Comparison of ENCODE assay signal across 14 cellular contexts in genomic region chr10:96998329-96998888, GRCh38.
DNase-seq lines count a peak whose midpoint lies in the region; ATAC-seq, FAIRE-seq and TF ChIP-seq lines count a peak whose summit lies in the region.
"Had no signal": no experiment of that assay in that cellular context is flagged by ENCODE, and none has a peak within 500 bp of the region (broad histone marks: within the 10 kb centered on the region; RNA-seq: fewer than 3 reads in every experiment).

No MANE protein-coding gene starts in this region.

- CTCF ChIA-PET in K562 (lab: Yijun Ruan, JAX; ENCODE audit: low intra/inter-chr PET ratio) (no interaction called here), HepG2 (lab: Yijun Ruan, JAX; ENCODE audit: low intra/inter-chr PET ratio, low total read pairs) (no interaction called here)

- H3K79me2 ChIP-seq in K562 (ENCODE audit: control insufficient read depth, insufficient read depth, low read length) (no peaks in the 10 kb centered on the region), HepG2 (ENCODE audit: insufficient read depth, low read length) (no peaks in the 10 kb centered on the region)

- H4K20me1 ChIP-seq in K562 (replicated peaks; ENCODE audit: control insufficient read depth, insufficient read depth, low read length): no peaks in the 10 kb centered on the region
- H4K20me1 ChIP-seq in HepG2 (ENCODE audit: insufficient read depth, low read length): no peaks in the 10 kb centered on the region

- H3K4me2 ChIP-seq in K562 (ENCODE audit: insufficient read depth, low read length): 0 out of 2 replicates have a peak overlapping the region, but pooled peaks have one; percentile 32
- peak overlapping the region; percentile 97 for H3K4me2 ChIP-seq in HepG2 (ENCODE audit: low read depth, low read length)

- ATAC-seq in K562 (peak; percentile 70), HepG2 (peak; percentile 50), GM19397 (IDR thresholded peaks at IDR 0.05; ENCODE audit: unreplicated experiment) (no peak)
- ATAC-seq: foreskin keratinocyte had no signal

- no peak overlapping the region for H3K9ac ChIP-seq in K562 (ENCODE audit: insufficient read depth in 1 of 2, low read depth in 2 of 2, low read length in 2 of 2)
- H3K9ac ChIP-seq in HepG2 (ENCODE audit: insufficient read depth, low read depth, low read length): peak overlapping the region; percentile 47

- no peak for TF ChIP-seq RAD21 in K562 (CRISPR knock-in tag; conservative IDR thresholded peaks at IDR 0.05 in 1 of 2, IDR thresholded peaks at IDR 0.05 in 1 of 2)
- no peak for TF ChIP-seq RAD21 in HepG2 (CRISPR knock-in tag; IDR thresholded peaks at IDR 0.05)

- TF ChIP-seq CTCF in K562 (IDR thresholded peaks at IDR 0.05 in 2 of 3, conservative IDR thresholded peaks at IDR 0.05 in 1 of 3; ENCODE audit: insufficient read depth in 2 of 3, low read depth in 1 of 3, low read length in 3 of 3) (no peak), HepG2 (CRISPR knock-in tag; IDR thresholded peaks at IDR 0.05) (peak; percentile 24; the same call in 1 of the 2 replicates), D721Med (IDR thresholded peaks at IDR 0.05; ENCODE audit: insufficient read depth, missing control alignments) (no peak), testis (IDR thresholded peaks at IDR 0.05) (no peak)

- H3K9me1 ChIP-seq in K562 (ENCODE audit: control insufficient read depth, insufficient read depth, low read length): no peaks in the 10 kb centered on the region

- intact Hi-C loops in K562 (cut with micrococcal nuclease): no loop called here
- intact Hi-C loops in HepG2 (cut with micrococcal nuclease; ENCODE audit: unreplicated experiment): loop anchor here (1.0 kb wide), 1 partner anchor 27 kb away; no protein-coding TSS in a partner anchor
- intact Hi-C loops in testis (cut with DNase I; ENCODE audit: low total_unique reads): no loop called here

- H3K4me1 ChIP-seq in K562 (replicated peaks in 1 of 2; ENCODE audit: control insufficient read depth in 2 of 2, insufficient read depth in 2 of 2, low read length in 2 of 2) (peaks cover 2 to 3% of the 10 kb centered on the region in 2 experiments; a peak in 2 of 5 replicates), HepG2 (ENCODE audit: insufficient read depth, low read length) (peaks cover 52% of the 10 kb centered on the region), testis (no peaks in the 10 kb centered on the region)
- H3K4me1 ChIP-seq: breast epithelium, foreskin keratinocyte, vagina had no signal

- TF ChIP-seq EP300 in K562 (IDR thresholded peaks at IDR 0.05; ENCODE audit: low read length) (no peak), HepG2 (IDR thresholded peaks at IDR 0.05; ENCODE audit: low read depth in 2 of 2, low read length in 2 of 2) (0 out of 4 replicates have a peak, but pooled peaks of 1 of the 2 experiments have one; percentile 21), HepG2 (CRISPR knock-in tag; IDR thresholded peaks at IDR 0.05; ENCODE audit: borderline replicate concordance) (0 out of 2 replicates have a peak, but pooled peaks have one; percentile 17)

- FAIRE-seq in K562 (lab: Jason Lieb, UNC) (peak; percentile 48), HepG2 (lab: Jason Lieb, UNC) (peak; percentile 32), D721Med (lab: Jason Lieb, UNC) (no peak)

- H3K27ac ChIP-seq in K562 (ENCODE audit: extremely low read depth, low read depth, low read length): no peak overlapping the region
- peak overlapping the region; percentile 79 for H3K27ac ChIP-seq in HepG2 (ENCODE audit: extremely low read length, insufficient read depth, low read length)
- H3K27ac ChIP-seq in testis: no peak overlapping the region
- H3K27ac ChIP-seq: breast epithelium, foreskin keratinocyte, vagina had no signal

- in situ Hi-C loops in K562 (cut with MboI) (no loop called here), HepG2 (cut with HindIII; ENCODE audit: extremely low pct_ligation_motif_present, low pct_unique_long_range_greater_than_20kb) (no loop called here)

- DNase-seq in COLO668 (lab: John Stamatoyannopoulos, UW; ENCODE audit: unreplicated experiment) (peak; percentile 71), HuH-7 (ENCODE audit: low spot score) (peak; percentile 55), K562 (ENCODE audit: extremely low read depth in 1 of 4, low spot score in 3 of 4) (peak in 3 of 4 experiments; percentile 18 to 51 (median 33)), HepG2 (ENCODE audit: low spot score) (peak; percentile 77), D721Med (ENCODE audit: insufficient read length, low spot score) (no peak), KG1 (lab: John Stamatoyannopoulos, UW) (no peak), testis (no peak)
- DNase-seq: left colon, NCI-H1417, NCI-H82 had no signal

- BruUV-seq in K562 (replicated peaks; lab: Mats Ljungman, UMichigan) (no TSS peak), HepG2 (replicated peaks; lab: Mats Ljungman, UMichigan) (no TSS peak)

- H2AFZ ChIP-seq in K562 (ENCODE audit: low read depth, low read length) (peak overlapping the region; percentile 55; the same call in 1 of the 2 replicates), HepG2 (ENCODE audit: low read length) (no peak overlapping the region)

- H3K9me3 ChIP-seq in K562 (replicated peaks; ENCODE audit: control insufficient read depth, insufficient read depth, low read depth, low read length): no peaks in the 10 kb centered on the region
- no peaks in the 10 kb centered on the region for H3K9me3 ChIP-seq in HepG2 (ENCODE audit: low read length)
- no peaks in the 10 kb centered on the region for H3K9me3 ChIP-seq in testis
- H3K9me3 ChIP-seq: breast epithelium, vagina had no signal

- H3K4me3 ChIP-seq in K562 (no peak overlapping the region), HepG2 (replicated peaks in 1 of 3; ENCODE audit: insufficient read depth in 1 of 3, low read depth in 2 of 3, low read length in 3 of 3) (peak overlapping the region; percentile 26 to 62 (median 42); a peak in 5 of 6 replicates), testis (no peak overlapping the region)
- H3K4me3 ChIP-seq: breast epithelium, vagina had no signal

- H3K27me3 ChIP-seq in K562 (ENCODE audit: control insufficient read depth in 2 of 2, insufficient read depth in 2 of 2, low read length in 2 of 2) (no peaks in the 10 kb centered on the region), HepG2 (ENCODE audit: control insufficient read depth in 1 of 2, insufficient read depth in 2 of 2, low read length in 2 of 2) (no peaks in the 10 kb centered on the region; a peak in 1 of 5 replicates), testis (no peaks in the 10 kb centered on the region)
- H3K27me3 ChIP-seq: breast epithelium, foreskin keratinocyte, vagina had no signal

- H3K36me3 ChIP-seq in K562 (ENCODE audit: control insufficient read depth, insufficient read depth, low read length): no peaks in the 10 kb centered on the region
- no peaks in the 10 kb centered on the region for H3K36me3 ChIP-seq in HepG2 (replicated peaks in 1 of 2; ENCODE audit: control insufficient read depth in 1 of 2, insufficient read depth in 2 of 2, low read length in 2 of 2)
- no peaks in the 10 kb centered on the region for H3K36me3 ChIP-seq in testis (ENCODE audit: low read depth, missing control alignments)
- H3K36me3 ChIP-seq: breast epithelium, vagina had no signal

- POLR2A ChIA-PET in K562 (lab: Yijun Ruan, JAX) (interaction anchor here (0.8 kb wide), 1 partner anchor 23 kb away, joined by 3 read pairs; no protein-coding TSS in a partner anchor), HepG2 (lab: Yijun Ruan, JAX) (no interaction called here)

- TF ChIP-seq POLR2A in K562 (conservative IDR thresholded peaks at IDR 0.05) (no peak), HepG2 (IDR thresholded peaks at IDR 0.05; ENCODE audit: insufficient read depth in 1 of 2, low read depth in 2 of 2, low read length in 2 of 2) (no peak), testis (IDR thresholded peaks at IDR 0.05) (no peak)

- 32% methylated on average over 13 of the region's 14 CpGs for WGBS in K562 (ENCODE audit: insufficient coverage, low coverage, missing lambda C conversion rate)
- 3% methylated on average over 10 of the region's 14 CpGs for WGBS in HepG2 (ENCODE audit: low lambda C conversion rate)
- WGBS in testis, 2 donors: 76 to 87% methylated on average over 10 to 14 of the region's 14 CpGs

TF ChIP-seq in K562, 482 proteins besides CTCF, POLR2A, EP300 and RAD21 (continues in another document):
- no peak for TF ChIP-seq YY1 (IDR thresholded peaks at IDR 0.05; ENCODE audit: borderline replicate concordance in 1 of 3, control insufficient read depth in 1 of 3, extremely low read depth in 1 of 3, insufficient read depth in 3 of 3, insufficient read length in 1 of 3, insufficient replicate concordance in 2 of 3, low read depth in 1 of 3, low read length in 2 of 3)

TF ChIP-seq in HepG2, 621 proteins besides CTCF, POLR2A, EP300 and RAD21 (continues in another document):
- peak; percentile 57; the same call in 1 of the 2 replicates for TF ChIP-seq ZNF280B (CRISPR knock-in tag; IDR thresholded peaks at IDR 0.05; ENCODE audit: borderline replicate concordance)
- TF ChIP-seq ZNF234 (CRISPR knock-in tag; conservative IDR thresholded peaks at IDR 0.05): no peak
- 0 out of 2 replicates have a peak, but pooled peaks have one; percentile 41 for TF ChIP-seq ZNF160 (CRISPR knock-in tag; IDR thresholded peaks at IDR 0.05)
- peak; percentile 73; the same call in 1 of the 2 replicates for TF ChIP-seq HNF1B (CRISPR knock-in tag; IDR thresholded peaks at IDR 0.05)
- peak; percentile 77 for TF ChIP-seq HNF4A (CRISPR knock-in tag; IDR thresholded peaks at IDR 0.05)
- TF ChIP-seq SAFB2 (CRISPR knock-in tag; IDR thresholded peaks at IDR 0.05; ENCODE audit: borderline replicate concordance, low read depth): no peak

Comparison
In these comparisons a context has a peak if more than half of its experiments do, and no peak if none do; other contexts are left out.
1. DNase-seq: peak in COLO668 (single experiment), HuH-7 (single experiment), K562 (3 of 4) and HepG2 (single experiment); none in D721Med (single experiment), KG1 (single experiment) and testis (single experiment).
2. H3K4me3 ChIP-seq: peak in HepG2 (3 of 3); none in K562 (single experiment) and testis (0 of 2).